In the genomic region with DNA sequence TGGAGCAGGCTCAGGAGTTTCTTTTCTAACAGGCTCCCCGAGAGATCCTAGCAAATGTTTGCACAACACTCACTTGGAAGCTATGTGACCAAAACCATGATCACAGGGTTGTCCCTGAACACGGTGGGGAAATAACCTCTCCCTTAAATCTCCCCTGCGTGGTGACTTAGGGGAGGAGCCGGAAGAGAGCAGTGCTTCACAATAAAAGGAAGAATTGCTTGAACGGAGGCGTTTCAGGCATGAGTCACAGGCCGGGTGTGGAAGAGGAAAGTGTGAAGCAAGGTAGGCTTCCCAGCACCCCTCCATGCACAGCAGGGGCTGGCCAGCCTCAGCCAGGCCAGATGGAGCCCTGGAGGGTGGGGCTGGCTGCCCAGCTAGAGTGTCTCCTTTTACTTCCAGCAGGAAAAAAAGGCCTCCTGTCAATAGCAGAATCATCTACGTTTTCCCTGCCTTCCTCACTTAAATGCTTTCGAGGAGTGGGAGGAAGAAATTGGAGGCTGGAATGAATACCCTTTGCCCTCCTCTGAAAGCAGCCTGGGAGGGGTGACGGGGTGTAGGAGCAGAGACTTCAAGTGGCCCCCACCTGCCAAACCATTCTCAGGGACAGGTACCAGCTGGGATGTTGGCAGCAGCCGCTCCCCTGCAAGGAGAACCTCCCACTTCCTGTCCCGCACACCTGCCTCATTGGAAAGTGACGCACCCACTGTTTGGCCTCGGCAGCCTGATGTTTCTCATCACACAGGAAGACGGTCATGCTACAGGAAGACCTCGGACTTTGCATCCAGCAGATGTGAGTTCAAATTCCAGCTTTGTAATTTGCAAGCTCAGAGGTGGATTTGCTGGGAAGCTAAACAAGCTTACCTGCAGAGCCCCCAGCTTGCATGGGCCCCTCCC, we compare ENCODE assay signal across 8 cellular contexts. TPM values are rescaled to one million over a fixed set of nuclear protein-coding genes. Genes with fewer than 3 reads are reported as not detected.
A peak's percentile ranks its signal among the peaks of the same experiment; 100 is the strongest.
DNase-seq lines count a peak whose midpoint lies in the region; ATAC-seq and TF ChIP-seq lines count a peak whose summit lies in the region.

No MANE protein-coding gene starts in this region.

- H3K4me1 ChIP-seq in GM23338 (ENCODE audit: insufficient read depth) (peaks cover 14% of the 10 kb centered on the region), SJSA1 (replicated peaks) (peaks cover 9% of the 10 kb centered on the region)

- H3K27ac ChIP-seq in GM23338 (ENCODE audit: low read depth) (no peak overlapping the region), SJSA1 (no peak overlapping the region)

- ATAC-seq in GM23338 (peak; percentile 67), left ventricle myocardium superior (peak; percentile 74)

- H3K27ac Mint-ChIP-seq in GM23338, result peak overlapping the region; percentile 32; the same call in 1 of the 2 replicates
- H3K27ac Mint-ChIP-seq in activated naive CD8-positive, alpha-beta T cell, result peak overlapping the region; percentile 95

- H3K79me2 ChIP-seq in GM23338 (replicated peaks; ENCODE audit: insufficient read depth), result no peaks in the 10 kb centered on the region

- H3K4me1 Mint-ChIP-seq in GM23338, result peaks cover 19% of the 10 kb centered on the region
- H3K4me1 Mint-ChIP-seq in activated naive CD8-positive, alpha-beta T cell (ENCODE audit: low read depth), result peaks cover 61% of the 10 kb centered on the region

- no peaks in the 10 kb centered on the region for H3K36me3 ChIP-seq in GM23338 (ENCODE audit: insufficient read depth)
- H3K36me3 ChIP-seq in MG63, result no peaks in the 10 kb centered on the region
- no peaks in the 10 kb centered on the region for H3K36me3 ChIP-seq in SJSA1

- H3F3A ChIP-seq in GM23338 (replicated peaks; ENCODE audit: low read depth), result no peaks in the 10 kb centered on the region

- H3K27me3 ChIP-seq in GM23338 (ENCODE audit: insufficient read depth) (no peaks in the 10 kb centered on the region), MG63 (no peaks in the 10 kb centered on the region), SJSA1 (replicated peaks) (no peaks in the 10 kb centered on the region)

- no peaks in the 10 kb centered on the region for H3K9me3 Mint-ChIP-seq in GM23338
- H3K9me3 Mint-ChIP-seq in activated naive CD8-positive, alpha-beta T cell (ENCODE audit: low read depth), result peaks cover 6% of the 10 kb centered on the region

- no peaks in the 10 kb centered on the region for H3K36me3 Mint-ChIP-seq in GM23338 (ENCODE audit: low read depth)
- no peaks in the 10 kb centered on the region for H3K36me3 Mint-ChIP-seq in activated naive CD8-positive, alpha-beta T cell

- peaks cover 13% of the 10 kb centered on the region for H3K27me3 Mint-ChIP-seq in GM23338 (ENCODE audit: insufficient read depth, low read depth, poor library complexity)
- no peaks in the 10 kb centered on the region for H3K27me3 Mint-ChIP-seq in activated naive CD8-positive, alpha-beta T cell

- peak overlapping the region; percentile 40; the same call in 1 of the 2 replicates for H3K4me2 ChIP-seq in GM23338

- TF ChIP-seq CTCF in GM23338 (conservative IDR thresholded peaks at IDR 0.05; ENCODE audit: low read depth in 2 of 2), result no peak

- H4K20me1 ChIP-seq in GM23338 (replicated peaks; ENCODE audit: insufficient read depth), result no peaks in the 10 kb centered on the region

- H3K9me3 ChIP-seq in MG63, result no peaks in the 10 kb centered on the region
- H3K9me3 ChIP-seq in SJSA1 (replicated peaks), result no peaks in the 10 kb centered on the region

- peaks cover 8% of the 10 kb centered on the region for H3K9me2 ChIP-seq in GM23338 (ENCODE audit: insufficient read depth)

- peak overlapping the region; percentile 83 for H2AFZ ChIP-seq in GM23338

- H3K4me3 Mint-ChIP-seq in GM23338, result no peak overlapping the region; the same call in 2 of the 3 replicates
- peak overlapping the region; percentile 77 for H3K4me3 Mint-ChIP-seq in activated naive CD8-positive, alpha-beta T cell

- H3K4me3 ChIP-seq in GM23338, result no peak overlapping the region
- no peak overlapping the region for H3K4me3 ChIP-seq in MG63
- H3K4me3 ChIP-seq in SJSA1, result no peak overlapping the region

- intact Hi-C loops in left ventricle myocardium superior (cut with micrococcal nuclease), result no loop called here

- DNase-seq in DMS79 (lab: John Stamatoyannopoulos, UW), result peak; percentile 58
- peak; percentile 46 for DNase-seq in GM23338 (ENCODE audit: low spot score)
- peak; percentile 84 for DNase-seq in MG63
- DNase-seq in SJSA1 (ENCODE audit: low read depth in 1 of 2, low spot score in 2 of 2), result peak; percentile 46 to 64
- no peak for DNase-seq in left ventricle myocardium superior
- DNase-seq in smooth muscle cell of the brain vasculature (ENCODE audit: low read depth, low spot score), result peak; percentile 37
- no peak for DNase-seq in 8988T

TF ChIP-seq in GM23338, 12 proteins besides CTCF, POLR2A, EP300 and RAD21 (continues in another document):
- TF ChIP-seq CREB1 (CRISPR knock-in tag; IDR thresholded peaks at IDR 0.05; ENCODE audit: low read depth), result no peak
- TF ChIP-seq, protein P1, sequence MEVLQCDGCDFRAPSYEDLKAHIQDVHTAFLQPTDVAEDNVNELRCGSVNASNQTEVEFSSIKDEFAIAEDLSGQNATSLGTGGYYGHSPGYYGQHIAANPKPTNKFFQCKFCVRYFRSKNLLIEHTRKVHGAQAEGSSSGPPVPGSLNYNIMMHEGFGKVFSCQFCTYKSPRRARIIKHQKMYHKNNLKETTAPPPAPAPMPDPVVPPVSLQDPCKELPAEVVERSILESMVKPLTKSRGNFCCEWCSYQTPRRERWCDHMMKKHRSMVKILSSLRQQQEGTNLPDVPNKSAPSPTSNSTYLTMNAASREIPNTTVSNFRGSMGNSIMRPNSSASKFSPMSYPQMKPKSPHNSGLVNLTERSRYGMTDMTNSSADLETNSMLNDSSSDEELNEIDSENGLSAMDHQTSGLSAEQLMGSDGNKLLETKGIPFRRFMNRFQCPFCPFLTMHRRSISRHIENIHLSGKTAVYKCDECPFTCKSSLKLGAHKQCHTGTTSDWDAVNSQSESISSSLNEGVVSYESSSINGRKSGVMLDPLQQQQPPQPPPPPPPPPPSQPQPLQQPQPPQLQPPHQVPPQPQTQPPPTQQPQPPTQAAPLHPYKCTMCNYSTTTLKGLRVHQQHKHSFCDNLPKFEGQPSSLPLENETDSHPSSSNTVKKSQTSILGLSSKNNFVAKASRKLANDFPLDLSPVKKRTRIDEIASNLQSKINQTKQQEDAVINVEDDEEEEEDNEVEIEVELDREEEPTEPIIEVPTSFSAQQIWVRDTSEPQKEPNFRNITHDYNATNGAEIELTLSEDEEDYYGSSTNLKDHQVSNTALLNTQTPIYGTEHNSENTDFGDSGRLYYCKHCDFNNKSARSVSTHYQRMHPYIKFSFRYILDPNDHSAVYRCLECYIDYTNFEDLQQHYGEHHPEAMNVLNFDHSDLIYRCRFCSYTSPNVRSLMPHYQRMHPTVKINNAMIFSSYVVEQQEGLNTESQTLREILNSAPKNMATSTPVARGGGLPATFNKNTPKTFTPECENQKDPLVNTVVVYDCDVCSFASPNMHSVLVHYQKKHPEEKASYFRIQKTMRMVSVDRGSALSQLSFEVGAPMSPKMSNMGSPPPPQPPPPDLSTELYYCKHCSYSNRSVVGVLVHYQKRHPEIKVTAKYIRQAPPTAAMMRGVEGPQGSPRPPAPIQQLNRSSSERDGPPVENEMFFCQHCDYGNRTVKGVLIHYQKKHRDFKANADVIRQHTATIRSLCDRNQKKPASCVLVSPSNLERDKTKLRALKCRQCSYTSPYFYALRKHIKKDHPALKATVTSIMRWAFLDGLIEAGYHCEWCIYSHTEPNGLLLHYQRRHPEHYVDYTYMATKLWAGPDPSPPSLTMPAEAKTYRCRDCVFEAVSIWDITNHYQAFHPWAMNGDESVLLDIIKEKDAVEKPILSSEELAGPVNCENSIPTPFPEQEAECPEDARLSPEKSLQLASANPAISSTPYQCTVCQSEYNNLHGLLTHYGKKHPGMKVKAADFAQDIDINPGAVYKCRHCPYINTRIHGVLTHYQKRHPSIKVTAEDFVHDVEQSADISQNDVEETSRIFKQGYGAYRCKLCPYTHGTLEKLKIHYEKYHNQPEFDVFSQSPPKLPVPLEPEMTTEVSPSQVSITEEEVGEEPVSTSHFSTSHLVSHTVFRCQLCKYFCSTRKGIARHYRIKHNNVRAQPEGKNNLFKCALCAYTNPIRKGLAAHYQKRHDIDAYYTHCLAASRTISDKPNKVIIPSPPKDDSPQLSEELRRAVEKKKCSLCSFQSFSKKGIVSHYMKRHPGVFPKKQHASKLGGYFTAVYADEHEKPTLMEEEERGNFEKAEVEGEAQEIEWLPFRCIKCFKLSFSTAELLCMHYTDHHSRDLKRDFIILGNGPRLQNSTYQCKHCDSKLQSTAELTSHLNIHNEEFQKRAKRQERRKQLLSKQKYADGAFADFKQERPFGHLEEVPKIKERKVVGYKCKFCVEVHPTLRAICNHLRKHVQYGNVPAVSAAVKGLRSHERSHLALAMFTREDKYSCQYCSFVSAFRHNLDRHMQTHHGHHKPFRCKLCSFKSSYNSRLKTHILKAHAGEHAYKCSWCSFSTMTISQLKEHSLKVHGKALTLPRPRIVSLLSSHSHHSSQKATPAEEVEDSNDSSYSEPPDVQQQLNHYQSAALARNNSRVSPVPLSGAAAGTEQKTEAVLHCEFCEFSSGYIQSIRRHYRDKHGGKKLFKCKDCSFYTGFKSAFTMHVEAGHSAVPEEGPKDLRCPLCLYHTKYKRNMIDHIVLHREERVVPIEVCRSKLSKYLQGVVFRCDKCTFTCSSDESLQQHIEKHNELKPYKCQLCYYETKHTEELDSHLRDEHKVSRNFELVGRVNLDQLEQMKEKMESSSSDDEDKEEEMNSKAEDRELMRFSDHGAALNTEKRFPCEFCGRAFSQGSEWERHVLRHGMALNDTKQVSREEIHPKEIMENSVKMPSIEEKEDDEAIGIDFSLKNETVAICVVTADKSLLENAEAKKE (CRISPR knock-in tag; IDR thresholded peaks at IDR 0.05), result no peak

RNA-seq across cellular contexts. Expression of gene PPP2R5C, which starts 30.1 kb away (rescaled TPM):
- total RNA-seq in GM23338 (2014; rRNA removed; shearing (Covaris generic)), result 75.4 and 76.4 TPM in 2 replicates
- 75.3 and 79.7 TPM in 2 replicates for polyA plus RNA-seq in GM23338 (2016; fragmentation: Nextera tagmentation; extraction: Ambion mirVana)
- total RNA-seq in MG63 (2014; rRNA removed; shearing (Covaris generic); ENCODE audit: low replicate concordance), result 53.3 and 72.1 TPM in 2 replicates
- 81.1 and 99.1 TPM in 2 replicates for total RNA-seq in SJSA1 (2014; rRNA removed; shearing (Covaris generic))
- 211 TPM for total RNA-seq in left ventricle myocardium superior

Comparison
In these comparisons a context has a peak if more than half of its experiments do, and no peak if none do; other contexts are left out.
1. DNase-seq: peak in DMS79 (single experiment), GM23338 (single experiment), MG63 (single experiment), SJSA1 (2 of 2) and smooth muscle cell of the brain vasculature (single experiment); none in left ventricle myocardium superior (single experiment) and 8988T (single experiment).